In genomic region chr10:3213174-3213573, GRCh38 we compare ENCODE assay signal across 21 cellular contexts. TPM values are rescaled to one million over a fixed set of nuclear protein-coding genes. Genes with fewer than 3 reads are reported as not detected.
DNase-seq lines count a peak whose midpoint lies in the region; ATAC-seq, FAIRE-seq and TF ChIP-seq lines count a peak whose summit lies in the region.
"Had no signal": no experiment of that assay in that cellular context is flagged by ENCODE, and none has a peak within 500 bp of the region (broad histone marks: within the 10 kb centered on the region; RNA-seq: fewer than 3 reads in every experiment).

No MANE protein-coding gene starts in this region.

- POLR2A ChIA-PET in activated CD4-positive, alpha-beta memory T cell treated with anti-CD3 and anti-CD28 coated beads, Interleukin-2, amount 10 ng/mL, durations not matched to agents 7 days and 5 days (lab: Charles Lee) = no interaction called here

- intact Hi-C loops in sciatic nerve (cut with DNase I) = no loop called here

- no peak for TF ChIP-seq POLR2A in H54 (IDR thresholded peaks at IDR 0.05; ENCODE audit: low read depth, low read length)

- peak overlapping the region; percentile 2 for H2BK15ac ChIP-seq in mesenchymal stem cell (ENCODE audit: low read depth, poor library complexity, severe bottlenecking)

- peaks cover 2% of the 10 kb centered on the region for H3K4me1 ChIP-seq in mesenchymal stem cell (ENCODE audit: control insufficient read depth, insufficient read depth, low read depth, low read length)

- peaks cover 45% of the 10 kb centered on the region for H3K27me3 Mint-ChIP-seq in activated CD4-positive, alpha-beta memory T cell treated with anti-CD3 and anti-CD28 coated beads, Interleukin-2, amount 10 ng/mL, durations not matched to agents 7 days and 5 days

- TF ChIP-seq CTCF in AG10803 (conservative IDR thresholded peaks at IDR 0.05; ENCODE audit: low read length) = no peak

- H3K36me3 Mint-ChIP-seq in activated CD4-positive, alpha-beta memory T cell treated with anti-CD3 and anti-CD28 coated beads, Interleukin-2, amount 10 ng/mL, durations not matched to agents 7 days and 5 days (ENCODE audit: low read depth) = no peaks in the 10 kb centered on the region

- H2BK5ac ChIP-seq in mesenchymal stem cell (ENCODE audit: low read depth, low read length, poor library complexity, severe bottlenecking) = no peak overlapping the region

- no peaks in the 10 kb centered on the region for H3K79me1 ChIP-seq in mesenchymal stem cell (replicated peaks; ENCODE audit: low read length, poor library complexity, severe bottlenecking)

- peak; percentile 46 for DNase-seq in AG10803 (ENCODE audit: low read depth)
- peak; percentile 71 for DNase-seq in amniotic epithelial cell (ENCODE audit: low read depth)
- DNase-seq in mesenchymal stem cell = no peak
- DNase-seq in sciatic nerve (ENCODE audit: low spot score) = no peak
- no peak for DNase-seq in SKM-1 treated with dmso at 0.1 percent for 144 hours (lab: John Stamatoyannopoulos, UW; ENCODE audit: unreplicated experiment)
- DNase-seq in activated CD4-positive, alpha-beta memory T cell treated with anti-CD3 and anti-CD28 coated beads, Interleukin-2, amount 10 ng/mL, durations not matched to agents 7 days and 5 days = no peak
- no peak for DNase-seq in H54 (ENCODE audit: insufficient read length, low spot score)
- DNase-seq: DND-41, GM23248, KBM-7, MV-4-11, NCI-H1417, NCI-H187 treated with DMSO at 0.1 percent for 48 hours, NCI-H446 treated with DMSO at 0.1 percent for 48 hours, NCI-H748 treated with DMSO at 0.1 percent for 48 hours, PC-3 had no signal

- CTCF ChIA-PET in activated CD4-positive, alpha-beta memory T cell treated with anti-CD3 and anti-CD28 coated beads, Interleukin-2, amount 10 ng/mL, durations not matched to agents 7 days and 5 days (lab: Charles Lee) = no interaction called here

- H2BK120ac ChIP-seq in mesenchymal stem cell (ENCODE audit: low read depth, low read length) = no peak overlapping the region

- no peak overlapping the region for H3K4me3 Mint-ChIP-seq in activated CD4-positive, alpha-beta memory T cell treated with anti-CD3 and anti-CD28 coated beads, Interleukin-2, amount 10 ng/mL, durations not matched to agents 7 days and 5 days

- no peak overlapping the region for H3K9ac ChIP-seq in mesenchymal stem cell (ENCODE audit: low read length)
- H3K9ac ChIP-seq: BLaER1 treated with 17β-estradiol and CSF1 and Interleukin-3, amounts not matched to agents 10 nM and 100 nM; GM23248 had no signal

- no peak overlapping the region for H2AFZ ChIP-seq in mesenchymal stem cell (ENCODE audit: low read depth, low read length)
- H2AFZ ChIP-seq: GM23248 had no signal

- H4K91ac ChIP-seq in mesenchymal stem cell (ENCODE audit: low read length) = no peak overlapping the region

- H3K36me3 ChIP-seq in mesenchymal stem cell (ENCODE audit: control insufficient read depth in 1 of 2, insufficient read depth in 2 of 2, low read depth in 1 of 2, low read length in 2 of 2) = no peaks in the 10 kb centered on the region
- H3K36me3 ChIP-seq: BLaER1 treated with 17β-estradiol and CSF1 and Interleukin-3, amounts not matched to agents 10 nM and 100 nM had no signal

- no peak overlapping the region for H3K27ac Mint-ChIP-seq in activated CD4-positive, alpha-beta memory T cell treated with anti-CD3 and anti-CD28 coated beads, Interleukin-2, amount 10 ng/mL, durations not matched to agents 7 days and 5 days

- H3K4ac ChIP-seq in mesenchymal stem cell (ENCODE audit: low read depth in 1 of 2, low read length in 2 of 2) = no peak overlapping the region

- no peak overlapping the region for H3K4me2 ChIP-seq in mesenchymal stem cell (ENCODE audit: low read length, poor library complexity, severe bottlenecking)

- H2AK5ac ChIP-seq in mesenchymal stem cell (ENCODE audit: low read length, severe bottlenecking) = no peak overlapping the region

- H2BK12ac ChIP-seq in mesenchymal stem cell (ENCODE audit: low read length in 2 of 2) = no peak overlapping the region

- no peak overlapping the region for H3K23ac ChIP-seq in mesenchymal stem cell (ENCODE audit: low read length in 2 of 2)

- H3K4me1 Mint-ChIP-seq in activated CD4-positive, alpha-beta memory T cell treated with anti-CD3 and anti-CD28 coated beads, Interleukin-2, amount 10 ng/mL, durations not matched to agents 7 days and 5 days = no peaks in the 10 kb centered on the region

- no peak overlapping the region for H3K4me3 ChIP-seq in AG10803 (ENCODE audit: low read length)
- H3K4me3 ChIP-seq in mesenchymal stem cell (ENCODE audit: insufficient read depth in 1 of 2, low read depth in 1 of 2, low read length in 2 of 2) = no peak overlapping the region
- H3K4me3 ChIP-seq: BLaER1 treated with 17β-estradiol and CSF1 and Interleukin-3, amounts not matched to agents 10 nM and 100 nM; GM12878; GM23248 had no signal

- no peak overlapping the region for H3K14ac ChIP-seq in mesenchymal stem cell (ENCODE audit: low read length in 2 of 2)

- peaks cover 0 to 33% of the 10 kb centered on the region in 2 experiments for H3K27me3 ChIP-seq in mesenchymal stem cell (ENCODE audit: control insufficient read depth in 1 of 2, insufficient read depth in 1 of 2, low read length in 2 of 2)
- H3K27me3 ChIP-seq: BLaER1 treated with 17β-estradiol and CSF1 and Interleukin-3, amounts not matched to agents 10 nM and 100 nM had no signal

- peak overlapping the region in 1 of 2 experiments; percentile 37 for H3K18ac ChIP-seq in mesenchymal stem cell (ENCODE audit: low read depth in 1 of 2, low read length in 2 of 2)

- no peaks in the 10 kb centered on the region for H3K9me3 Mint-ChIP-seq in activated CD4-positive, alpha-beta memory T cell treated with anti-CD3 and anti-CD28 coated beads, Interleukin-2, amount 10 ng/mL, durations not matched to agents 7 days and 5 days

- H3K27ac ChIP-seq in mesenchymal stem cell (ENCODE audit: low read length, poor library complexity, severe bottlenecking) = no peak overlapping the region
- H3K27ac ChIP-seq: BLaER1 treated with 17β-estradiol and CSF1 and Interleukin-3, amounts not matched to agents 10 nM and 100 nM; GM23248 had no signal

- no peak overlapping the region for H4K8ac ChIP-seq in mesenchymal stem cell (ENCODE audit: low read length)

- 75% methylated on average over 9 of the region's 9 CpGs for WGBS in mesenchymal stem cell

- ATAC-seq in sciatic nerve = peak; percentile 80
- ATAC-seq: GM12878, PC-3 had no signal

- FAIRE-seq in H54 (lab: Jason Lieb, UNC) = no peak
- FAIRE-seq: A204.1, G401.6, GM12878, GM18507 had no signal

- H3K9me3 ChIP-seq in mesenchymal stem cell (ENCODE audit: control insufficient read depth, low read length) = no peaks in the 10 kb centered on the region
- H3K9me3 ChIP-seq: BLaER1 treated with 17β-estradiol and CSF1 and Interleukin-3, amounts not matched to agents 10 nM and 100 nM had no signal

RNA-seq across cellular contexts. Expression of gene PITRM1, which starts 40.6 kb away (rescaled TPM):
- 53.6 TPM for polyA plus RNA-seq in mesenchymal stem cell (2013, experiment 1 of 2)
- polyA plus RNA-seq in mesenchymal stem cell (2013, experiment 2 of 2) = 50.9 TPM
- total RNA-seq in sciatic nerve = 85.7 TPM
- total RNA-seq in activated CD4-positive, alpha-beta memory T cell treated with anti-CD3 and anti-CD28 coated beads, Interleukin-2, amount 10 ng/mL, durations not matched to agents 7 days and 5 days = 10 to 100 TPM; 53.7 to 56.7 TPM

Comparison
In these comparisons a context has a peak if more than half of its experiments do, and no peak if none do; other contexts are left out.
1. DNase-seq: peak in AG10803 (single experiment) and amniotic epithelial cell (single experiment); none in mesenchymal stem cell (single experiment), sciatic nerve (single experiment), SKM-1 treated with dmso at 0.1 percent for 144 hours (single experiment), activated CD4-positive, alpha-beta memory T cell treated with anti-CD3 and anti-CD28 coated beads, Interleukin-2, amount 10 ng/mL, durations not matched to agents 7 days and 5 days (single experiment) and H54 (single experiment).